In genomic region chr18:11995445-11996189, GRCh38 we compare ENCODE assay signal across 8 cellular contexts. TPM values are rescaled to one million over a fixed set of nuclear protein-coding genes. Genes with fewer than 3 reads are reported as not detected.
DNase-seq lines count a peak whose midpoint lies in the region; ATAC-seq and TF ChIP-seq lines count a peak whose summit lies in the region.

No MANE protein-coding gene starts in this region.

- WGBS in right lobe of liver (ENCODE audit: insufficient coverage, low coverage, low lambda C conversion rate, missing lambda C conversion rate): 2% methylated on average over 9 of the region's 9 CpGs

- peak overlapping the region; percentile 19 to 29 (median 25) for H3K27ac ChIP-seq in right lobe of liver

- no peaks in the 10 kb centered on the region for H3K27me3 ChIP-seq in right lobe of liver

- ATAC-seq in HG02852 (IDR thresholded peaks at IDR 0.05; ENCODE audit: unreplicated experiment) (peak; percentile 89), right lobe of liver (peak; percentile 85 to 92 (median 90))

- peak; percentile 14 to 53 (median 26) for DNase-seq in NCI-H1417 (lab: John Stamatoyannopoulos, UW)
- DNase-seq in NCI-H1417 treated with DMSO at 0.1 percent for 48 hours (lab: John Stamatoyannopoulos, UW): no peak
- peak; percentile 36 for DNase-seq in NCI-H2227 treated with DMSO at 0.1 percent for 48 hours (lab: John Stamatoyannopoulos, UW)
- DNase-seq in activated CD4-positive, alpha-beta T cell treated with anti-CD3 and anti-CD28 coated beads for 24 hours (ENCODE audit: low read depth in 2 of 2): peak; percentile 22 to 29
- DNase-seq in dermis blood vessel endothelial cell: peak; percentile 88
- DNase-seq in right lobe of liver: peak; percentile 79 to 81 (median 80)
- DNase-seq in stimulated activated CD4-positive, alpha-beta T cell treated with anti-CD3 and anti-CD28 coated beads, TNF-alpha, amount 100 ng/mL, for 1 hour (ENCODE audit: low read depth in 3 of 3, low spot score in 1 of 3): peak; percentile 10 to 28 (median 10)

- peaks cover 0 to 34% (median 10%) of the 10 kb centered on the region in 4 donors for H3K4me1 ChIP-seq in right lobe of liver

- no peak for TF ChIP-seq POLR2A in right lobe of liver (IDR thresholded peaks at IDR 0.05)

- peaks cover 0 to 6% (median 0%) of the 10 kb centered on the region in 4 donors for H3K36me3 ChIP-seq in right lobe of liver

- no peaks in the 10 kb centered on the region for H3K9me3 ChIP-seq in right lobe of liver

- peak; percentile 80 to 84 (median 84) for TF ChIP-seq CTCF in right lobe of liver (IDR thresholded peaks at IDR 0.05)

- H3K4me3 ChIP-seq in right lobe of liver: no peak overlapping the region

- intact Hi-C loops in right lobe of liver (cut with DNase I): loop anchor here (5.0 to 10.0 kb wide), 2 partner anchors 42 to 61 kb away; no protein-coding TSS in a partner anchor

RNA-seq across cellular contexts. Expression of gene IMPA2, which starts 14.3 kb away (rescaled TPM):
- total RNA-seq in dermis blood vessel endothelial cell (7.5 and 14.6 TPM in 2 replicates), right lobe of liver (10 to 100 TPM; 32.3 to 51.1 (median 45.7) TPM)
